Comparison of ENCODE assay signal across 16 cellular contexts in genomic region chr17:63151981-63152523, GRCh38.
A peak's percentile ranks its signal among the peaks of the same experiment; 100 is the strongest.
DNase-seq lines count a peak whose midpoint lies in the region; ATAC-seq and TF ChIP-seq lines count a peak whose summit lies in the region.
"Had no signal": no experiment of that assay in that cellular context is flagged by ENCODE, and none has a peak within 500 bp of the region (broad histone marks: within the 10 kb centered on the region; RNA-seq: fewer than 3 reads in every experiment).

No MANE protein-coding gene starts in this region.

- DNase-seq in GM23248 (peak; percentile 57), PC-3 (no peak), fibroblast of mammary gland (ENCODE audit: low read depth) (peak; percentile 54), neuronal stem cell (ENCODE audit: low spot score) (peak; percentile 38), NCI-H2196 (lab: John Stamatoyannopoulos, UW; ENCODE audit: unreplicated experiment) (no peak), SHP77 (lab: John Stamatoyannopoulos, UW) (no peak), epidermal melanocyte (ENCODE audit: insufficient read length, low spot score) (no peak)
- DNase-seq in activated CD8-positive, alpha-beta memory T cell treated with anti-CD3 and anti-CD28 coated beads, Interleukin-2, amount 50 U/mL, for 4 hours, result no peak
- DNase-seq: activated CD4-positive, alpha-beta T cell treated with anti-CD3 and anti-CD28 coated beads, Interleukin-2, amount 10 ng/mL, durations not matched to agents 7 days and 5 days; Caco-2; effector memory CD4-positive, alpha-beta T cell; NCI-H2081; ovary; stimulated activated CD4-positive, alpha-beta T cell treated with anti-CD3 and anti-CD28 coated beads, Interleukin-4, amount 100 ng/mL, for 1 hour had no signal

- ATAC-seq in PC-3, result peak; percentile 90
- ATAC-seq: activated naive CD4-positive, alpha-beta T cell treated with anti-CD3 and anti-CD28 coated beads, Interleukin-2, amount 50 U/mL, for 72 hours; HepG2 had no signal

- H3K9me3 ChIP-seq in GM23248 (ENCODE audit: low read depth) (no peaks in the 10 kb centered on the region), PC-3 (ENCODE audit: low read length) (no peaks in the 10 kb centered on the region), neuronal stem cell (replicated peaks in 1 of 2; ENCODE audit: control insufficient read depth in 2 of 2, insufficient read depth in 1 of 2, low read depth in 1 of 2, low read length in 2 of 2) (no peaks in the 10 kb centered on the region)
- H3K9me3 ChIP-seq: Caco-2, ovary had no signal

- no peak overlapping the region for H2BK12ac ChIP-seq in neuronal stem cell (ENCODE audit: low read length)

- no peak overlapping the region for H3K14ac ChIP-seq in neuronal stem cell (ENCODE audit: low read length)

- in situ Hi-C loops in GM23248 (cut with MboI), result no loop called here

- CTCF ChIA-PET in PC-3 (lab: Charles Lee), result no interaction called here

- H3K4me1 ChIP-seq in GM23248 (ENCODE audit: insufficient read depth), result peaks cover 34% of the 10 kb centered on the region
- no peaks in the 10 kb centered on the region for H3K4me1 ChIP-seq in PC-3 (ENCODE audit: insufficient read depth, low read length)
- H3K4me1 ChIP-seq in neuronal stem cell (ENCODE audit: control insufficient read depth in 2 of 2, insufficient read depth in 1 of 2, low read depth in 1 of 2, low read length in 2 of 2), result peaks cover 2 to 46% of the 10 kb centered on the region in 2 donors
- H3K4me1 ChIP-seq: Caco-2 had no signal

- H2BK5ac ChIP-seq in neuronal stem cell (ENCODE audit: low read length), result no peak overlapping the region

- no peaks in the 10 kb centered on the region for H3K36me3 ChIP-seq in GM23248 (ENCODE audit: low read depth)
- H3K36me3 ChIP-seq in PC-3 (ENCODE audit: low read depth, low read length), result no peaks in the 10 kb centered on the region
- no peaks in the 10 kb centered on the region for H3K36me3 ChIP-seq in neuronal stem cell (replicated peaks in 1 of 2; ENCODE audit: control insufficient read depth in 2 of 2, insufficient read depth in 2 of 2, low read length in 2 of 2)
- H3K36me3 ChIP-seq: ovary had no signal

- H3K27ac ChIP-seq in GM23248, result peak overlapping the region; percentile 52; the same call in 1 of the 2 replicates
- no peak overlapping the region for H3K27ac ChIP-seq in PC-3 (ENCODE audit: low read length)
- H3K27ac ChIP-seq in neuronal stem cell (replicated peaks; ENCODE audit: low read length), result peak overlapping the region; percentile 72
- H3K27ac ChIP-seq: ovary had no signal

- H3K9ac ChIP-seq in GM23248 (no peak overlapping the region), PC-3 (ENCODE audit: low read length) (no peak overlapping the region), neuronal stem cell (ENCODE audit: low read depth, low read length, poor library complexity) (no peak overlapping the region)

- H3K4me2 ChIP-seq in GM23248 (ENCODE audit: unreplicated experiment), result no peak overlapping the region
- no peak overlapping the region for H3K4me2 ChIP-seq in PC-3 (ENCODE audit: low read length)
- H3K4me2 ChIP-seq in neuronal stem cell (ENCODE audit: insufficient read depth, low read length, poor library complexity, severe bottlenecking), result peak overlapping the region; percentile 24

- H2AFZ ChIP-seq in GM23248, result no peak overlapping the region
- no peak overlapping the region for H2AFZ ChIP-seq in PC-3 (ENCODE audit: low read length)
- no peak overlapping the region for H2AFZ ChIP-seq in neuronal stem cell (ENCODE audit: low read length)

- H3K4me3 ChIP-seq in GM23248 (no peak overlapping the region), PC-3 (ENCODE audit: low read length) (no peak overlapping the region), fibroblast of mammary gland (ENCODE audit: control insufficient read depth, low read depth, low read length) (no peak overlapping the region), neuronal stem cell (ENCODE audit: low read length in 2 of 2) (peak overlapping the region in 1 of 2 donors; percentile 50)
- H3K4me3 ChIP-seq: ovary had no signal

- H3K27me3 ChIP-seq in GM23248 (replicated peaks; ENCODE audit: insufficient read depth) (no peaks in the 10 kb centered on the region), PC-3 (ENCODE audit: low read length) (no peaks in the 10 kb centered on the region), neuronal stem cell (ENCODE audit: control insufficient read depth in 3 of 3, insufficient read depth in 3 of 3, low read depth in 1 of 3, low read length in 3 of 3) (no peaks in the 10 kb centered on the region)
- H3K27me3 ChIP-seq: ovary had no signal

- BruUV-seq in PC-3 (replicated peaks; lab: Mats Ljungman, UMichigan), result no TSS peak

- H2BK120ac ChIP-seq in neuronal stem cell (ENCODE audit: low read depth, low read length), result no peak overlapping the region

- peaks cover 100% of the 10 kb centered on the region for H3K79me2 ChIP-seq in GM23248 (ENCODE audit: insufficient read depth)
- H3K79me2 ChIP-seq in PC-3 (ENCODE audit: low read length), result no peaks in the 10 kb centered on the region

- no peak overlapping the region for H3K18ac ChIP-seq in neuronal stem cell (ENCODE audit: low read length)

- H3K23ac ChIP-seq in neuronal stem cell (ENCODE audit: low read depth, low read length, poor library complexity), result no peak overlapping the region

- intact Hi-C loops in PC-3 (cut with micrococcal nuclease), result no loop called here

- no peak overlapping the region for H4K8ac ChIP-seq in neuronal stem cell (ENCODE audit: low read depth, low read length)

- no peak overlapping the region for H4K91ac ChIP-seq in neuronal stem cell (ENCODE audit: low read depth, low read length, poor library complexity)

- no peak overlapping the region for H2BK15ac ChIP-seq in neuronal stem cell (ENCODE audit: low read length)

- H4K20me1 ChIP-seq in GM23248 (ENCODE audit: insufficient read depth) (no peaks in the 10 kb centered on the region), PC-3 (ENCODE audit: low read length) (no peaks in the 10 kb centered on the region)

- 91% methylated on average over 4 of the region's 4 CpGs for WGBS in GM23248 (ENCODE audit: low coverage in 1 of 2, low lambda C conversion rate in 2 of 2, missing lambda C conversion rate in 2 of 2), 2 experiments
- WGBS in neuronal stem cell (ENCODE audit: extremely low coverage in 2 of 2, insufficient read length in 2 of 2, insufficient replicate concordance in 1 of 2), 2 donors, result no CpG with 5 or more reads among the region's 4 CpGs

- no peak overlapping the region for H3K4ac ChIP-seq in neuronal stem cell (ENCODE audit: low read length)

- no peak for TF ChIP-seq CTCF in PC-3 (conservative IDR thresholded peaks at IDR 0.05; ENCODE audit: low read depth, low read length)
- no peak for TF ChIP-seq CTCF in fibroblast of mammary gland (conservative IDR thresholded peaks at IDR 0.05; ENCODE audit: control insufficient read depth, insufficient read depth, low read depth, low read length)

- POLR2A ChIA-PET in PC-3 (lab: Charles Lee; ENCODE audit: unreplicated experiment), result interaction anchor here (0.6 kb wide), 1 partner anchor 170 kb away, joined by 4 read pairs; no protein-coding TSS in a partner anchor

- H3K9me2 ChIP-seq in GM23248 (ENCODE audit: insufficient read depth) (no peaks in the 10 kb centered on the region; the same call in 1 of the 2 replicates), PC-3 (replicated peaks; ENCODE audit: low read length) (no peaks in the 10 kb centered on the region)

- H3K79me1 ChIP-seq in neuronal stem cell (ENCODE audit: low read depth, low read length), result no peaks in the 10 kb centered on the region

- H2AK5ac ChIP-seq in neuronal stem cell (ENCODE audit: low read depth, low read length), result no peak overlapping the region

- H3F3A ChIP-seq in GM23248 (ENCODE audit: insufficient read depth) (peaks cover 7% of the 10 kb centered on the region; the same call in 1 of the 2 replicates), PC-3 (ENCODE audit: low read length, unreplicated experiment) (no peaks in the 10 kb centered on the region)

Comparison
In these comparisons a context has a peak if more than half of its experiments do, and no peak if none do; other contexts are left out.
1. DNase-seq: peak in GM23248 (single experiment), fibroblast of mammary gland (single experiment) and neuronal stem cell (single experiment); none in PC-3 (single experiment), NCI-H2196 (single experiment), SHP77 (0 of 2), epidermal melanocyte (single experiment) and activated CD8-positive, alpha-beta memory T cell treated with anti-CD3 and anti-CD28 coated beads, Interleukin-2, amount 50 U/mL, for 4 hours (single experiment).